1 cellular context compared by ENCODE assay signal in genomic region chr4:7850489-7850888, GRCh38.
TF ChIP-seq lines count a peak whose summit lies in the region.

No MANE protein-coding gene starts in this region.

TF ChIP-seq in H1, 55 proteins besides CTCF, POLR2A, EP300 and RAD21 (continued from another document):
- no peak for TF ChIP-seq CHD7 (IDR thresholded peaks at IDR 0.05; ENCODE audit: insufficient replicate concordance, low read length)
- TF ChIP-seq CTBP2 (IDR thresholded peaks at IDR 0.05; ENCODE audit: borderline replicate concordance, insufficient read depth, insufficient read length, low read length): no peak
- no peak for TF ChIP-seq CBX5 (IDR thresholded peaks at IDR 0.05; ENCODE audit: low read depth, low read length)
- TF ChIP-seq ASH2L (IDR thresholded peaks at IDR 0.05; ENCODE audit: low read length): no peak
- TF ChIP-seq CEBPB (IDR thresholded peaks at IDR 0.05; ENCODE audit: low read depth, low read length): no peak
- TF ChIP-seq SIX5 (IDR thresholded peaks at IDR 0.05; ENCODE audit: low read depth, low read length): no peak
